ENCODE assay signal across 2 cellular contexts in genomic region chr1:162632743-162633326, GRCh38.
TF ChIP-seq lines count a peak whose summit lies in the region.

No MANE protein-coding gene starts in this region.

TF ChIP-seq in liver, 16 proteins besides CTCF, POLR2A, EP300 and RAD21:
- no peak for TF ChIP-seq ATF3 (IDR thresholded peaks at IDR 0.05)
- TF ChIP-seq FOXA2 (IDR thresholded peaks at IDR 0.05): no peak
- TF ChIP-seq ZBTB33 (IDR thresholded peaks at IDR 0.05): no peak
- no peak for TF ChIP-seq RXRA (IDR thresholded peaks at IDR 0.05)
- TF ChIP-seq MAX (IDR thresholded peaks at IDR 0.05): no peak
- TF ChIP-seq JUND (IDR thresholded peaks at IDR 0.05): no peak

TF ChIP-seq in HepG2, 621 proteins besides CTCF, POLR2A, EP300 and RAD21:
- TF ChIP-seq NFKB2 (CRISPR knock-in tag; IDR thresholded peaks at IDR 0.05; ENCODE audit: borderline replicate concordance): no peak
